In genomic region chr4:138576684-138577083, GRCh38 we compare ENCODE assay signal across 9 cellular contexts.
A peak's percentile ranks its signal among the peaks of the same experiment; 100 is the strongest.
DNase-seq lines count a peak whose midpoint lies in the region; ATAC-seq and TF ChIP-seq lines count a peak whose summit lies in the region.
"Had no signal": no experiment of that assay in that cellular context is flagged by ENCODE, and none has a peak within 500 bp of the region (broad histone marks: within the 10 kb centered on the region; RNA-seq: fewer than 3 reads in every experiment).

No MANE protein-coding gene starts in this region.

- POLR2A ChIA-PET in activated CD4-positive, alpha-beta memory T cell treated with anti-CD3 and anti-CD28 coated beads for 36 hours (lab: Charles Lee) = no interaction called here

- H3K4me1 Mint-ChIP-seq in activated CD4-positive, alpha-beta memory T cell treated with anti-CD3 and anti-CD28 coated beads for 36 hours (ENCODE audit: low read depth) = no peaks in the 10 kb centered on the region

- H3K9me3 Mint-ChIP-seq in activated CD4-positive, alpha-beta memory T cell treated with anti-CD3 and anti-CD28 coated beads for 36 hours = peaks cover 26% of the 10 kb centered on the region

- no peak overlapping the region for H3K4me3 Mint-ChIP-seq in activated CD4-positive, alpha-beta memory T cell treated with anti-CD3 and anti-CD28 coated beads for 36 hours

- intact Hi-C loops in activated CD4-positive, alpha-beta memory T cell treated with anti-CD3 and anti-CD28 coated beads for 36 hours (cut with micrococcal nuclease) = no loop called here

- H3K4me2 ChIP-seq in DOHH2 (ENCODE audit: low read length) = no peak overlapping the region

- no peaks in the 10 kb centered on the region for H3K4me1 ChIP-seq in DOHH2 (ENCODE audit: control insufficient read depth, low read length)
- H3K4me1 ChIP-seq: upper lobe of left lung had no signal

- DNase-seq in HuH-7 (ENCODE audit: low spot score) (peak; percentile 19), left kidney (ENCODE audit: low read depth, low spot score) (peak; percentile 8)
- DNase-seq in activated CD4-positive, alpha-beta memory T cell treated with anti-CD3 and anti-CD28 coated beads for 36 hours = no peak
- DNase-seq: upper lobe of left lung had no signal

- no peaks in the 10 kb centered on the region for H3K79me2 ChIP-seq in DOHH2 (ENCODE audit: control insufficient read depth, low read length)

- no peaks in the 10 kb centered on the region for H3K36me3 ChIP-seq in DOHH2 (ENCODE audit: control insufficient read depth, low read length)
- H3K36me3 ChIP-seq: upper lobe of left lung had no signal

- TF ChIP-seq CTCF in DOHH2 (IDR thresholded peaks at IDR 0.05; ENCODE audit: low read depth, low read length, poor library complexity, severe bottlenecking) (peak; percentile 55), VCaP (conservative IDR thresholded peaks at IDR 0.05) (peak; percentile 79)

- H3K9me3 ChIP-seq in DOHH2 (ENCODE audit: control insufficient read depth, insufficient read depth, low read length) = no peaks in the 10 kb centered on the region

- H3K9me2 ChIP-seq in DOHH2 (replicated peaks; ENCODE audit: control insufficient read depth, low read length) = no peaks in the 10 kb centered on the region

- no peak overlapping the region for H3K4me3 ChIP-seq in DOHH2 (ENCODE audit: low read length)
- H3K4me3 ChIP-seq: upper lobe of left lung had no signal

- H3K27ac ChIP-seq in DOHH2 (ENCODE audit: low read depth, low read length) (no peak overlapping the region), VCaP (no peak overlapping the region)
- H3K27ac ChIP-seq: upper lobe of left lung had no signal

- H3K36me3 Mint-ChIP-seq in activated CD4-positive, alpha-beta memory T cell treated with anti-CD3 and anti-CD28 coated beads for 36 hours = no peaks in the 10 kb centered on the region

- no peak for ATAC-seq in GM21723 (IDR thresholded peaks at IDR 0.05; ENCODE audit: unreplicated experiment)
- no peak for ATAC-seq in activated CD4-positive, CD25-positive, alpha-beta regulatory T cell treated with anti-CD3 and anti-CD28 coated beads, Interleukin-2, amount 50 U/mL, for 24 hours
- no peak for ATAC-seq in HG03521 (IDR thresholded peaks at IDR 0.05; ENCODE audit: unreplicated experiment)

- H4K20me1 ChIP-seq in DOHH2 (ENCODE audit: control insufficient read depth, insufficient read depth, low read depth, low read length) = no peaks in the 10 kb centered on the region

- no peaks in the 10 kb centered on the region for H3K27me3 Mint-ChIP-seq in activated CD4-positive, alpha-beta memory T cell treated with anti-CD3 and anti-CD28 coated beads for 36 hours

- no peaks in the 10 kb centered on the region for H3K27me3 ChIP-seq in DOHH2 (ENCODE audit: control insufficient read depth, low read length)
- H3K27me3 ChIP-seq: upper lobe of left lung had no signal

- CTCF ChIA-PET in activated CD4-positive, alpha-beta memory T cell treated with anti-CD3 and anti-CD28 coated beads for 36 hours (lab: Charles Lee) = no interaction called here

- no peaks in the 10 kb centered on the region for H3F3A ChIP-seq in DOHH2 (ENCODE audit: control insufficient read depth, insufficient read depth)

- H3K27ac Mint-ChIP-seq in activated CD4-positive, alpha-beta memory T cell treated with anti-CD3 and anti-CD28 coated beads for 36 hours = no peak overlapping the region
